In the genomic region with DNA sequence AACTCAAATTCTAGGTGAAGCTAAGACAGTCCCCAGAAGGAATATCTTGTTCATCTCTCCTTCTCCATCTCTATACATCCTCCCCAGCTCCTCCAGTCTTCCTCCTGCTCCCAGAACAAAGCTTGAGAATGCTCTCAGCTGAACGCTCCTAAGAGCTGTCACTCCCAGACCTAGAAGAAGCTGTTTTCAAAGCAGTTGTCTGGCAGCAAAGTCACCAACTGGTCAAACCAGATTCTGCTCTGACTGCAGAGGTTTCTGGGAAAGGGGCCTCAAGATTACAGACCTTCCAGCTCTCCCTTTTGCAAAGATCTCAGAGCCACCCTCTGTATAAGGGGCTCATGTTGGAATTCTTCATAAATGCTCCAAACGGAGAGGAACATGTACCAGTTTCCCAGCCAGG, we compare ENCODE assay signal across 1 cellular context.
TF ChIP-seq lines count a peak whose summit lies in the region.

No MANE protein-coding gene starts in this region.

TF ChIP-seq in HCT116, 20 proteins besides CTCF, POLR2A, EP300 and RAD21 (continued from another document):
- TF ChIP-seq ZBTB33 (IDR thresholded peaks at IDR 0.05; ENCODE audit: extremely low read depth, insufficient replicate concordance, low read length) (no peak), TCF7L2 (IDR thresholded peaks at IDR 0.05; ENCODE audit: borderline replicate concordance, extremely low read depth, insufficient read depth, insufficient read length) (no peak), ZFX (IDR thresholded peaks at IDR 0.05) (no peak), SP1 (IDR thresholded peaks at IDR 0.05; ENCODE audit: low read depth) (no peak), CEBPB (IDR thresholded peaks at IDR 0.05; ENCODE audit: low read depth) (no peak), ZNF274 (IDR thresholded peaks at IDR 0.05; ENCODE audit: low read depth, low read length) (no peak), YY1 (IDR thresholded peaks at IDR 0.05; ENCODE audit: extremely low read depth, insufficient replicate concordance, low read depth, low read length) (no peak), SIN3A (IDR thresholded peaks at IDR 0.05; ENCODE audit: low read depth) (no peak), FOSL1 (IDR thresholded peaks at IDR 0.05; ENCODE audit: low read depth) (no peak), MAX (IDR thresholded peaks at IDR 0.05) (no peak), JUND (IDR thresholded peaks at IDR 0.05) (no peak), CBX3 (IDR thresholded peaks at IDR 0.05; ENCODE audit: low read depth) (no peak), EZH2 (IDR thresholded peaks at IDR 0.05) (no peak), EGR1 (IDR thresholded peaks at IDR 0.05; ENCODE audit: low read depth) (no peak)
